In genomic region chr1:24020032-24020431, GRCh38 we compare ENCODE assay signal across 13 cellular contexts. TPM values are rescaled to one million over a fixed set of nuclear protein-coding genes. Genes with fewer than 3 reads are reported as not detected.
DNase-seq lines count a peak whose midpoint lies in the region; FAIRE-seq and TF ChIP-seq lines count a peak whose summit lies in the region.
"Had no signal": no experiment of that assay in that cellular context is flagged by ENCODE, and none has a peak within 500 bp of the region (broad histone marks: within the 10 kb centered on the region; RNA-seq: fewer than 3 reads in every experiment).

No MANE protein-coding gene starts in this region.

- H3K56ac ChIP-seq in H9 (ENCODE audit: insufficient read length, low read depth, low read length): no peak overlapping the region

- no peaks in the 10 kb centered on the region for H3K23me2 ChIP-seq in H9 (ENCODE audit: insufficient read length, low read depth, low read length, poor library complexity, severe bottlenecking)

- H3K4me1 ChIP-seq in skeletal muscle tissue (ENCODE audit: control insufficient read depth in 3 of 3, insufficient read depth in 3 of 3, low read length in 3 of 3) (peaks cover 48 to 61% (median 59%) of the 10 kb centered on the region in 3 donors), H9 (ENCODE audit: insufficient read depth, low read length) (peaks cover 15% of the 10 kb centered on the region; the same call in 1 of the 2 replicates)
- H3K4me1 ChIP-seq: BLaER1 had no signal

- H4K5ac ChIP-seq in H9 (ENCODE audit: insufficient read length, low read depth, low read length): no peak overlapping the region

- no peaks in the 10 kb centered on the region for H3K79me2 ChIP-seq in H9 (ENCODE audit: insufficient read depth, low read length)

- H3K4me3 Mint-ChIP-seq in H9: no peak overlapping the region
- H3K4me3 Mint-ChIP-seq: activated CD8-positive, alpha-beta T cell treated with anti-CD3 and anti-CD28 coated beads for 36 hours; stimulated activated naive CD8-positive, alpha-beta T cell treated with anti-CD3 and anti-CD28 coated beads, Interleukin-15, amount 100 ng/mL, for 72 hours had no signal

- TF ChIP-seq CTCF in C4-2B (conservative IDR thresholded peaks at IDR 0.05) (no peak), astrocyte of the spinal cord (IDR thresholded peaks at IDR 0.05; ENCODE audit: low read depth, low read length) (no peak), H9 (conservative IDR thresholded peaks at IDR 0.05) (no peak), GM13977 (IDR thresholded peaks at IDR 0.05; ENCODE audit: extremely low read depth, insufficient read depth, missing control alignments) (no peak)

- no peaks in the 10 kb centered on the region for H3K36me3 Mint-ChIP-seq in H9 (ENCODE audit: insufficient read depth in 1 of 3, low read depth in 3 of 3)

- H3K4me2 ChIP-seq in H9 (ENCODE audit: insufficient read depth, insufficient read length, low read length): no peak overlapping the region
- H3K4me2 ChIP-seq: BLaER1 had no signal

- no peak overlapping the region for H4K91ac ChIP-seq in H9 (ENCODE audit: insufficient read length, low read depth, low read length)

- in situ Hi-C loops in astrocyte of the spinal cord (cut with HindIII; ENCODE audit: low sequenced_read_pairs) (no loop called here), GM13977 (cut with MboI; ENCODE audit: low pct_unique_long_range_greater_than_20kb, low sequenced_read_pairs, unreplicated experiment) (no loop called here)

- H2BK12ac ChIP-seq in H9 (ENCODE audit: insufficient read length, low read depth, low read length): no peak overlapping the region

- H3K23ac ChIP-seq in H9 (ENCODE audit: insufficient read length, low read depth, low read length): no peak overlapping the region

- H2BK120ac ChIP-seq in H9 (ENCODE audit: low read depth, low read length, poor library complexity, severe bottlenecking): no peak overlapping the region

- H3K4me3 ChIP-seq in astrocyte of the spinal cord (ENCODE audit: low read depth, low read length) (no peak overlapping the region), skeletal muscle tissue (ENCODE audit: low read length in 3 of 3) (no peak overlapping the region)
- H3K4me3 ChIP-seq: BLaER1 had no signal

- H3K9me3 ChIP-seq in skeletal muscle tissue (ENCODE audit: control insufficient read depth in 3 of 3, low read length in 3 of 3) (no peaks in the 10 kb centered on the region), H9 (ENCODE audit: control insufficient read depth, low read depth, low read length) (no peaks in the 10 kb centered on the region)
- H3K9me3 ChIP-seq: BLaER1 had no signal

- H3K9me3 Mint-ChIP-seq in H9: no peaks in the 10 kb centered on the region
- H3K9me3 Mint-ChIP-seq: activated CD8-positive, alpha-beta T cell treated with anti-CD3 and anti-CD28 coated beads for 36 hours; stimulated activated naive CD8-positive, alpha-beta T cell treated with anti-CD3 and anti-CD28 coated beads, Interleukin-15, amount 100 ng/mL, for 72 hours had no signal

- no peak overlapping the region for H3T11ph ChIP-seq in H9 (ENCODE audit: low read length)

- peaks cover 25 to 26% of the 10 kb centered on the region in 2 experiments for H3K4me1 Mint-ChIP-seq in H9
- H3K4me1 Mint-ChIP-seq: stimulated activated naive CD8-positive, alpha-beta T cell treated with anti-CD3 and anti-CD28 coated beads, Interleukin-15, amount 100 ng/mL, for 72 hours had no signal

- no peaks in the 10 kb centered on the region for H4K20me1 ChIP-seq in H9 (ENCODE audit: control insufficient read depth, insufficient read depth, insufficient read length)
- H4K20me1 ChIP-seq: BLaER1 had no signal

- H3K27me3 Mint-ChIP-seq in H9 (ENCODE audit: low read depth): no peaks in the 10 kb centered on the region; the same call in 1 of the 2 replicates
- H3K27me3 Mint-ChIP-seq: activated CD8-positive, alpha-beta T cell treated with anti-CD3 and anti-CD28 coated beads for 36 hours; stimulated activated naive CD8-positive, alpha-beta T cell treated with anti-CD3 and anti-CD28 coated beads, Interleukin-15, amount 100 ng/mL, for 72 hours had no signal

- H3K18ac ChIP-seq in H9 (ENCODE audit: insufficient read length, low read depth, low read length): no peak overlapping the region

- no peak for FAIRE-seq in GM19239 (lab: Jason Lieb, UNC)

- H2AK5ac ChIP-seq in H9 (ENCODE audit: insufficient read length, low read length): no peak overlapping the region

- peak overlapping the region; percentile 85 for H3K27ac ChIP-seq in C4-2B
- peak overlapping the region; percentile 97 for H3K27ac ChIP-seq in skeletal muscle tissue (ENCODE audit: low read depth, low read length)
- no peak overlapping the region for H3K27ac ChIP-seq in H9 (ENCODE audit: insufficient read length, low read depth, low read length)
- H3K27ac ChIP-seq: BLaER1 had no signal

- H2AFZ ChIP-seq in H9 (ENCODE audit: low read length): no peak overlapping the region

- H3K79me1 ChIP-seq in H9 (ENCODE audit: insufficient read depth, low read depth, low read length, poor library complexity, severe bottlenecking): no peaks in the 10 kb centered on the region

- H3K27ac Mint-ChIP-seq in H9: no peak overlapping the region
- H3K27ac Mint-ChIP-seq: activated CD8-positive, alpha-beta T cell treated with anti-CD3 and anti-CD28 coated beads for 36 hours; stimulated activated naive CD8-positive, alpha-beta T cell treated with anti-CD3 and anti-CD28 coated beads, Interleukin-15, amount 100 ng/mL, for 72 hours had no signal

- no CpG with 5 or more reads among the region's 5 CpGs for WGBS in H9 (ENCODE audit: extremely low coverage, insufficient read length, low lambda C conversion rate)

- DNase-seq in astrocyte of the spinal cord (ENCODE audit: low read depth, low spot score) (peak; percentile 76), iris pigment epithelial cell (ENCODE audit: low read depth) (peak; percentile 60), NCI-H2196 (lab: John Stamatoyannopoulos, UW; ENCODE audit: unreplicated experiment) (no peak), H9 (no peak), GM13977 (ENCODE audit: low spot score) (no peak), GM19239 (ENCODE audit: insufficient read length, low spot score) (no peak)
- DNase-seq: activated CD8-positive, alpha-beta T cell treated with anti-CD3 and anti-CD28 coated beads for 36 hours; anterior cingulate cortex; NCI-H526 treated with DMSO at 0.1 percent for 48 hours; stimulated activated naive CD8-positive, alpha-beta T cell treated with anti-CD3 and anti-CD28 coated beads, Interleukin-15, amount 100 ng/mL, for 72 hours had no signal

- no peaks in the 10 kb centered on the region for H3K36me3 ChIP-seq in skeletal muscle tissue (ENCODE audit: control insufficient read depth in 3 of 3, insufficient read depth in 3 of 3, low read length in 3 of 3)
- H3K36me3 ChIP-seq: BLaER1 had no signal

- H3K14ac ChIP-seq in H9 (ENCODE audit: insufficient read depth, low read length): no peak overlapping the region

- no peaks in the 10 kb centered on the region for H3K27me3 ChIP-seq in skeletal muscle tissue (ENCODE audit: control insufficient read depth in 3 of 3, insufficient read depth in 3 of 3, low read length in 3 of 3)
- no peaks in the 10 kb centered on the region for H3K27me3 ChIP-seq in H9 (ENCODE audit: insufficient read depth, low read length)
- H3K27me3 ChIP-seq: BLaER1 had no signal

- no peak overlapping the region for H2BK15ac ChIP-seq in H9 (ENCODE audit: low read depth, low read length)

- H2BK20ac ChIP-seq in H9 (ENCODE audit: low read depth, low read length, poor library complexity, severe bottlenecking): no peak overlapping the region

- H3K9ac ChIP-seq in skeletal muscle tissue (ENCODE audit: low read depth in 1 of 3, low read length in 3 of 3) (peak overlapping the region in 1 of 3 donors; percentile 51), H9 (ENCODE audit: extremely low read depth, insufficient read length, low read length) (no peak overlapping the region)
- H3K9ac ChIP-seq: BLaER1 had no signal

- no peak overlapping the region for H4K8ac ChIP-seq in H9 (replicated peaks; ENCODE audit: insufficient read length, low read depth, low read length)

- no peak overlapping the region for H3K4ac ChIP-seq in H9 (ENCODE audit: low read depth, low read length)

- H2BK5ac ChIP-seq in H9 (ENCODE audit: insufficient read length, low read length): no peak overlapping the region

RNA-seq across cellular contexts. Expression of gene SRSF10, which starts 39.9 kb away (rescaled TPM):
- total RNA-seq in skeletal muscle tissue (65.2 TPM), H9 (2021) (238 and 242 TPM in 2 replicates)

Comparison
In these comparisons a context has a peak if more than half of its experiments do, and no peak if none do; other contexts are left out.
1. DNase-seq: peak in astrocyte of the spinal cord (single experiment) and iris pigment epithelial cell (single experiment); none in NCI-H2196 (single experiment), H9 (single experiment), GM13977 (single experiment) and GM19239 (single experiment).